In the genomic region with DNA sequence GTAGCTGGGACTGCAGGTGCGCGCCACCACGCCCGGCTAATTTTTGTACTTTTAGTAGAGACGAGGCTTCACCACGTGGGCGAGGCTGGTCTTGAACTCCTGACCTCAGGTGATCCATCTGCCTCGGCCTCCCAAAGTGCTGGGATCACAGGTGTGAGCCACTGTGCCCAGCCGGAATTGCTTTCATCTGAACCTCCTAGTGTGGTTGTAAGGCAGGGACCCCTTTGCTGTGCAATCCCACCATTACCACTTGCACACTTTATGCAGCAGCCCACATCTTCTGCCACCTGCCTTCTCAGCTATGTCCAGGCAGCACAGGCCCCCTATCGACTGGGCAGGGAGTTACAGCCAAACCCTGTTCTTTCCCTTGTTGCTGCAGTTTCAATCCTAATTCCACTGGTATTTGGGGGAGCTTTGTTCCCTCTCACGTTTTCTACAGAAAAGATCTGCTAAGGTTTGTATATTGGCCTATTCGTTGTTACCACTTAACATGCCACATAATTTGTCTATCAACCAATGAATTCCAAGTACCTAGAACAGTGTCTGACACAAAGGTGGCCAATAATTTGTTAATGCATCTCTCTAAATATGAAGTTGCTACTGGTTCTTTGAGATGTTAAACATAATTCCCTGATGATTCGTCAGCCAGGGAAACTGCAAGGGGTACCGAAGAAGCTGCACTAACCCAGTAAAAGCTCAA, we compare ENCODE assay signal across 8 cellular contexts. TPM values are rescaled to one million over a fixed set of nuclear protein-coding genes. Genes with fewer than 3 reads are reported as not detected.
DNase-seq lines count a peak whose midpoint lies in the region; ATAC-seq and TF ChIP-seq lines count a peak whose summit lies in the region.

No MANE protein-coding gene starts in this region.

- ATAC-seq in HG03378 (IDR thresholded peaks at IDR 0.05; ENCODE audit: unreplicated experiment) (peak; percentile 46), T-helper 17 cell (peak; percentile 79), gastrocnemius medialis (no peak), GM21737 (IDR thresholded peaks at IDR 0.05; ENCODE audit: unreplicated experiment) (no peak)
- ATAC-seq in naive thymus-derived CD4-positive, alpha-beta T cell, result peak; percentile 70

- TF ChIP-seq CTCF in astrocyte of the spinal cord (IDR thresholded peaks at IDR 0.05; ENCODE audit: low read depth, low read length) (peak; percentile 57), sigmoid colon (IDR thresholded peaks at IDR 0.05) (no peak), gastrocnemius medialis (IDR thresholded peaks at IDR 0.05 in 4 of 5, conservative IDR thresholded peaks at IDR 0.05 in 1 of 5) (no peak)

- CTCF ChIA-PET in naive thymus-derived CD4-positive, alpha-beta T cell (lab: Charles Lee), result interaction anchor here (0.5 to 2.2 kb wide), 6 partner anchors 27 to 671 kb away, joined by 3 to 6 read pairs (median 4); partner anchors contain the start of gene SOWAHD

- no peaks in the 10 kb centered on the region for H3K27me3 Mint-ChIP-seq in T-helper 17 cell
- H3K27me3 Mint-ChIP-seq in naive thymus-derived CD4-positive, alpha-beta T cell, result no peaks in the 10 kb centered on the region

- no peaks in the 10 kb centered on the region for H3K9me3 ChIP-seq in T-helper 17 cell (ENCODE audit: control insufficient read depth, low read length, poor library complexity, severe bottlenecking)
- H3K9me3 ChIP-seq in naive thymus-derived CD4-positive, alpha-beta T cell (ENCODE audit: control insufficient read depth in 2 of 3, low read length in 3 of 3), result no peaks in the 10 kb centered on the region
- H3K9me3 ChIP-seq in sigmoid colon, result no peaks in the 10 kb centered on the region
- H3K9me3 ChIP-seq in gastrocnemius medialis, result no peaks in the 10 kb centered on the region

- no peaks in the 10 kb centered on the region for H3K9me3 Mint-ChIP-seq in naive thymus-derived CD4-positive, alpha-beta T cell

- POLR2A ChIA-PET in naive thymus-derived CD4-positive, alpha-beta T cell (lab: Charles Lee), result interaction anchor here (0.5 to 0.7 kb wide), 3 partner anchors 96 to 180 kb away, joined by 3 to 4 read pairs (median 3); no protein-coding TSS in a partner anchor

- intact Hi-C loops in naive thymus-derived CD4-positive, alpha-beta T cell (cut with micrococcal nuclease), result no loop called here
- intact Hi-C loops in sigmoid colon (cut with DNase I) (no loop called here), gastrocnemius medialis (cut with DNase I; ENCODE audit: low total_unique reads) (no loop called here)

- peak overlapping the region; percentile 63 for H3K4me3 Mint-ChIP-seq in T-helper 17 cell
- H3K4me3 Mint-ChIP-seq in naive thymus-derived CD4-positive, alpha-beta T cell, result peak overlapping the region in 1 of 10 donors; percentile 42

- 58 to 76% methylated on average over 14 of the region's 14 CpGs for WGBS in sigmoid colon, 2 donors

- no peak overlapping the region for H3K4me3 ChIP-seq in astrocyte of the spinal cord (ENCODE audit: low read depth, low read length)
- H3K4me3 ChIP-seq in naive thymus-derived CD4-positive, alpha-beta T cell (ENCODE audit: low read length), result no peak overlapping the region
- H3K4me3 ChIP-seq in sigmoid colon, result no peak overlapping the region
- no peak overlapping the region for H3K4me3 ChIP-seq in gastrocnemius medialis

- peak; percentile 29 for DNase-seq in GDM1 (lab: John Stamatoyannopoulos, UW)
- peak; percentile 15 to 27 (median 19) for DNase-seq in T-helper 17 cell
- no peak for DNase-seq in astrocyte of the spinal cord (ENCODE audit: low read depth, low spot score)
- DNase-seq in naive thymus-derived CD4-positive, alpha-beta T cell, result peak; percentile 12 to 50 (median 31)
- no peak for DNase-seq in sigmoid colon
- no peak for DNase-seq in gastrocnemius medialis

- no peaks in the 10 kb centered on the region for H3K27me3 ChIP-seq in naive thymus-derived CD4-positive, alpha-beta T cell (ENCODE audit: control insufficient read depth in 2 of 2, insufficient read depth in 2 of 2, low read length in 2 of 2)
- H3K27me3 ChIP-seq in sigmoid colon (no peaks in the 10 kb centered on the region), gastrocnemius medialis (no peaks in the 10 kb centered on the region)

- TF ChIP-seq EP300 in sigmoid colon (IDR thresholded peaks at IDR 0.05), result no peak

- no peak for TF ChIP-seq POLR2A in sigmoid colon (IDR thresholded peaks at IDR 0.05)
- TF ChIP-seq POLR2A in gastrocnemius medialis (IDR thresholded peaks at IDR 0.05), result no peak

- peaks cover 12 to 15% of the 10 kb centered on the region in 2 donors for H3K4me1 ChIP-seq in naive thymus-derived CD4-positive, alpha-beta T cell (ENCODE audit: control insufficient read depth in 2 of 2, insufficient read depth in 2 of 2, low read length in 2 of 2)
- H3K4me1 ChIP-seq in sigmoid colon (peaks cover 0 to 25% (median 9%) of the 10 kb centered on the region in 4 donors), gastrocnemius medialis (peaks cover 4 to 21% of the 10 kb centered on the region in 2 donors)

- H3K36me3 Mint-ChIP-seq in T-helper 17 cell (ENCODE audit: low read depth), result peaks cover 3% of the 10 kb centered on the region
- peaks cover 0 to 22% (median 7%) of the 10 kb centered on the region in 5 donors for H3K36me3 Mint-ChIP-seq in naive thymus-derived CD4-positive, alpha-beta T cell

- H3K27ac Mint-ChIP-seq in T-helper 17 cell, result peak overlapping the region; percentile 4
- H3K27ac Mint-ChIP-seq in naive thymus-derived CD4-positive, alpha-beta T cell, result peak overlapping the region in 5 of 9 donors; percentile 1 to 76 (median 38)

- H3K4me1 Mint-ChIP-seq in T-helper 17 cell, result peaks cover 9% of the 10 kb centered on the region
- H3K4me1 Mint-ChIP-seq in naive thymus-derived CD4-positive, alpha-beta T cell, result peaks cover 5 to 39% (median 25%) of the 10 kb centered on the region in 7 donors

- peaks cover 0 to 30% (median 0%) of the 10 kb centered on the region in 3 experiments for H3K36me3 ChIP-seq in naive thymus-derived CD4-positive, alpha-beta T cell (ENCODE audit: control insufficient read depth in 2 of 3, insufficient read depth in 3 of 3, low read length in 3 of 3)
- H3K36me3 ChIP-seq in sigmoid colon (peaks cover 0 to 38% (median 0%) of the 10 kb centered on the region in 4 donors), gastrocnemius medialis (peaks cover 0 to 36% of the 10 kb centered on the region in 2 donors)

- in situ Hi-C loops in astrocyte of the spinal cord (cut with HindIII; ENCODE audit: low sequenced_read_pairs), result no loop called here
- in situ Hi-C loops in gastrocnemius medialis (cut with MboI; ENCODE audit: low sequenced_read_pairs in 4 of 4), result no loop called here

- H3K27ac ChIP-seq in naive thymus-derived CD4-positive, alpha-beta T cell (ENCODE audit: low read depth, low read length), result no peak overlapping the region
- no peak overlapping the region for H3K27ac ChIP-seq in sigmoid colon
- no peak overlapping the region for H3K27ac ChIP-seq in gastrocnemius medialis

RNA-seq across cellular contexts. Expression of gene RPL39, which starts 6.5 kb away (rescaled TPM):
- total RNA-seq in T-helper 17 cell (1,000 to 10,000 TPM; 3,854 to 3,913 TPM), sigmoid colon (1,000 to 10,000 TPM; 1,495 to 7,662 (median 5,013) TPM), gastrocnemius medialis (1,000 to 10,000 TPM; 3,033 to 5,904 (median 3,913) TPM)
- total RNA-seq in naive thymus-derived CD4-positive, alpha-beta T cell, result 1,000 to 10,000 TPM; 2,181 to 4,347 (median 3,799) TPM
- polyA plus RNA-seq in naive thymus-derived CD4-positive, alpha-beta T cell, result 1,000 to 10,000 TPM; 4,923 to 5,899 TPM
- over 10,000 TPM in 1 of 3 donors, 1,000 to 10,000 TPM in 2; 6,879 to 11,369 (median 6,972) TPM for polyA plus RNA-seq in sigmoid colon

RNA-seq across cellular contexts. Expression of gene SOWAHD, which starts 26.5 kb away (rescaled TPM):
- total RNA-seq in T-helper 17 cell (under 1 TPM in 1 of 2 donors, not detected in 1; 0.65 TPM), sigmoid colon (under 1 TPM in 1 of 4 donors, not detected in 3; 0.54 TPM), gastrocnemius medialis (under 1 TPM in 1 of 4 donors, not detected in 3; 0.76 TPM)
- 1 to 10 TPM in 4 of 5 experiments, under 1 TPM in 1; 0.50 to 2.9 (median 2.5) TPM for total RNA-seq in naive thymus-derived CD4-positive, alpha-beta T cell
- polyA plus RNA-seq in naive thymus-derived CD4-positive, alpha-beta T cell, result 1 to 10 TPM; 1.6 to 3.1 TPM
- polyA plus RNA-seq in sigmoid colon, result 1 to 10 TPM; 3.0 to 5.3 (median 3.6) TPM

Comparison
In these comparisons a context has a peak if more than half of its experiments do, and no peak if none do; other contexts are left out.
1. DNase-seq: peak in GDM1 (single experiment), T-helper 17 cell (3 of 3) and naive thymus-derived CD4-positive, alpha-beta T cell (9 of 9); none in astrocyte of the spinal cord (single experiment), sigmoid colon (single experiment) and gastrocnemius medialis (0 of 2).
2. ATAC-seq: peak in HG03378 (single experiment), T-helper 17 cell (single experiment) and naive thymus-derived CD4-positive, alpha-beta T cell (single experiment); none in gastrocnemius medialis (0 of 2) and GM21737 (single experiment).